In the genomic region with DNA sequence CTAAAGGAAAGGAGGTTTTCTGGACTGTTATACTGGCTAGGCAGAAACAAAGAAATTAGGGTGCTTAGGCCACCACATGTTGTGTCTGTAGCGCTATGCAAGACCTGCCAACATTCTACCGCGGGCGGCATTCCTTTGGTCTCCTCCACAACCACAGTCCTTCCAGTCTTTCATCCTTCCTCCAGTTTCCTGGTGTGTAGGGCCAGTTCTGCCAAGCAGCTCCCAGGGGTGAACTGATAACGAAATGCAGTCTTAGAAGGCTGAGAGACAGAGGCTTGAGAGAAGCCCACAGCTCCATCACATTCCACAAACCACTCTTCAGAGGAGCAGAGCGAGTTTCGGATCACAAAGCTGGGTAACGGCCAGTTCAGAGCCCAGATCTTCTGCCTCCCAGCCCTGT, we compare ENCODE assay signal across 8 cellular contexts. TPM values are rescaled to one million over a fixed set of nuclear protein-coding genes. Genes with fewer than 3 reads are reported as not detected.
DNase-seq lines count a peak whose midpoint lies in the region.

No MANE protein-coding gene starts in this region.

- H3K27ac ChIP-seq in duodenal mucosa (ENCODE audit: low read depth, low read length) (no peak overlapping the region), neuronal stem cell (replicated peaks; ENCODE audit: low read length) (no peak overlapping the region)

- WGBS in neuronal stem cell (ENCODE audit: extremely low coverage in 2 of 2, insufficient read length in 2 of 2, insufficient replicate concordance in 1 of 2), 2 donors: no CpG with 5 or more reads among the region's 8 CpGs

- peaks cover 0 to 5% of the 10 kb centered on the region in 2 donors for H3K27me3 ChIP-seq in duodenal mucosa (ENCODE audit: control insufficient read depth in 1 of 2, insufficient read depth in 2 of 2, low read length in 2 of 2)
- peaks cover 0 to 5% (median 2%) of the 10 kb centered on the region in 3 experiments for H3K27me3 ChIP-seq in neuronal stem cell (ENCODE audit: control insufficient read depth in 3 of 3, insufficient read depth in 3 of 3, low read depth in 1 of 3, low read length in 3 of 3)

- H2AFZ ChIP-seq in neuronal stem cell (ENCODE audit: low read length): peak overlapping the region; percentile 95

- H3K18ac ChIP-seq in neuronal stem cell (ENCODE audit: low read length): no peak overlapping the region

- no peak overlapping the region for H2BK15ac ChIP-seq in neuronal stem cell (ENCODE audit: low read length)

- H3K23ac ChIP-seq in neuronal stem cell (ENCODE audit: low read depth, low read length, poor library complexity): no peak overlapping the region

- H3K14ac ChIP-seq in neuronal stem cell (ENCODE audit: low read length): no peak overlapping the region

- no peak overlapping the region for H2BK5ac ChIP-seq in neuronal stem cell (ENCODE audit: low read length)

- H3K9ac ChIP-seq in duodenal mucosa (ENCODE audit: low read depth in 1 of 2, low read length in 2 of 2): no peak overlapping the region
- no peak overlapping the region for H3K9ac ChIP-seq in neuronal stem cell (ENCODE audit: low read depth, low read length, poor library complexity)

- H3K9me3 ChIP-seq in duodenal mucosa (ENCODE audit: control insufficient read depth in 1 of 2, low read length in 2 of 2) (no peaks in the 10 kb centered on the region), neuronal stem cell (replicated peaks in 1 of 2; ENCODE audit: control insufficient read depth in 2 of 2, insufficient read depth in 1 of 2, low read depth in 1 of 2, low read length in 2 of 2) (peaks cover 0 to 2% of the 10 kb centered on the region in 2 donors)

- H3K4me1 ChIP-seq in duodenal mucosa (ENCODE audit: control insufficient read depth in 1 of 2, insufficient read depth in 2 of 2, low read length in 2 of 2) (peaks cover 5 to 8% of the 10 kb centered on the region in 2 donors), neuronal stem cell (ENCODE audit: control insufficient read depth in 2 of 2, insufficient read depth in 1 of 2, low read depth in 1 of 2, low read length in 2 of 2) (peaks cover 3 to 5% of the 10 kb centered on the region in 2 donors)

- no peak overlapping the region for H4K8ac ChIP-seq in neuronal stem cell (ENCODE audit: low read depth, low read length)

- H3K4me3 ChIP-seq in duodenal mucosa (ENCODE audit: low read depth in 1 of 2, low read length in 2 of 2): peak overlapping the region; percentile 73 to 75
- H3K4me3 ChIP-seq in neuronal stem cell (ENCODE audit: low read length in 2 of 2): peak overlapping the region in 1 of 2 donors; percentile 59

- H3K36me3 ChIP-seq in duodenal mucosa (ENCODE audit: control insufficient read depth in 1 of 2, insufficient read depth in 2 of 2, low read length in 2 of 2) (no peaks in the 10 kb centered on the region), neuronal stem cell (replicated peaks in 1 of 2; ENCODE audit: control insufficient read depth in 2 of 2, insufficient read depth in 2 of 2, low read length in 2 of 2) (no peaks in the 10 kb centered on the region)

- no peak overlapping the region for H4K91ac ChIP-seq in neuronal stem cell (ENCODE audit: low read depth, low read length, poor library complexity)

- DNase-seq in Daoy (ENCODE audit: low read depth) (peak; percentile 83), MV-4-11 (lab: John Stamatoyannopoulos, UW) (peak; percentile 65), neuronal stem cell (ENCODE audit: low spot score) (no peak), hypothalamus (lab: John Stamatoyannopoulos, UW) (no peak), NCI-H510A treated with DMSO at 0.1 percent for 48 hours (lab: John Stamatoyannopoulos, UW) (no peak), HuH-7.5 (ENCODE audit: low spot score) (no peak), NCI-H2029 treated with DMSO at 0.1 percent for 48 hours (lab: John Stamatoyannopoulos, UW) (no peak)

- H2BK120ac ChIP-seq in neuronal stem cell (ENCODE audit: low read depth, low read length): no peak overlapping the region

- H3K4me2 ChIP-seq in neuronal stem cell (ENCODE audit: insufficient read depth, low read length, poor library complexity, severe bottlenecking): no peak overlapping the region

- H3K79me1 ChIP-seq in neuronal stem cell (ENCODE audit: low read depth, low read length): no peaks in the 10 kb centered on the region

- H3K4ac ChIP-seq in neuronal stem cell (ENCODE audit: low read length): no peak overlapping the region

- no peak overlapping the region for H2AK5ac ChIP-seq in neuronal stem cell (ENCODE audit: low read depth, low read length)

- H2BK12ac ChIP-seq in neuronal stem cell (ENCODE audit: low read length): no peak overlapping the region

RNA-seq across cellular contexts. Expression of gene CXXC1, which starts 19.5 kb away (rescaled TPM):
- 35.6 and 36.1 TPM in 2 replicates for total RNA-seq in Daoy (2014; rRNA removed; shearing (Covaris generic))
- 34.6 TPM for polyA plus RNA-seq in neuronal stem cell (2013, experiment 1 of 2)
- 34.6 TPM for polyA plus RNA-seq in neuronal stem cell (2013, experiment 2 of 2)

RNA-seq across cellular contexts. Expression of gene MBD1, which starts 25.6 kb away (rescaled TPM):
- 41.0 and 50.5 TPM in 2 replicates for total RNA-seq in Daoy (2014; rRNA removed; shearing (Covaris generic))
- polyA plus RNA-seq in neuronal stem cell (2013, experiment 1 of 2): 33.7 TPM
- 32.5 TPM for polyA plus RNA-seq in neuronal stem cell (2013, experiment 2 of 2)

RNA-seq across cellular contexts. Expression of gene CFAP53, which starts 40.6 kb away (rescaled TPM):
- total RNA-seq in Daoy (2014; rRNA removed; shearing (Covaris generic)): 0.06 and 4.3 TPM in 2 replicates
- polyA plus RNA-seq in neuronal stem cell (2013, experiment 1 of 2): 1.4 TPM
- 1.4 TPM for polyA plus RNA-seq in neuronal stem cell (2013, experiment 2 of 2)

Comparison
In these comparisons a context has a peak if more than half of its experiments do, and no peak if none do; other contexts are left out.
1. DNase-seq: peak in Daoy (single experiment) and MV-4-11 (single experiment); none in neuronal stem cell (single experiment), hypothalamus (0 of 51), NCI-H510A treated with DMSO at 0.1 percent for 48 hours (single experiment), HuH-7.5 (single experiment) and NCI-H2029 treated with DMSO at 0.1 percent for 48 hours (single experiment).